Comparison of ENCODE assay signal across 15 cellular contexts in genomic region chr17:48722201-48722907, GRCh38. TPM values are rescaled to one million over a fixed set of nuclear protein-coding genes. Genes with fewer than 3 reads are reported as not detected.
DNase-seq lines count a peak whose midpoint lies in the region; ATAC-seq and TF ChIP-seq lines count a peak whose summit lies in the region.
"Had no signal": no experiment of that assay in that cellular context is flagged by ENCODE, and none has a peak within 500 bp of the region (broad histone marks: within the 10 kb centered on the region; RNA-seq: fewer than 3 reads in every experiment).

Gene PRAC1, minus strand, starts transcription at chr17:48722518. Its CDS starts 126 bp downstream, at chr17:48722392.

- peaks cover 0 to 16% of the 10 kb centered on the region in 2 donors for H3K36me3 Mint-ChIP-seq in CD14-positive monocyte
- H3K36me3 Mint-ChIP-seq in chondrocyte (ENCODE audit: low read depth) = peaks cover 2% of the 10 kb centered on the region
- peaks cover 0 to 8% (median 0%) of the 10 kb centered on the region in 5 donors for H3K36me3 Mint-ChIP-seq in naive thymus-derived CD4-positive, alpha-beta T cell

- TF ChIP-seq CTCF in CD14-positive monocyte (IDR thresholded peaks at IDR 0.05) (no peak), HL-60 (IDR thresholded peaks at IDR 0.05; ENCODE audit: insufficient read depth, low read length) (no peak), chondrocyte (IDR thresholded peaks at IDR 0.05) (no peak), brain microvascular endothelial cell (IDR thresholded peaks at IDR 0.05; ENCODE audit: low read depth, low read length, missing control alignments) (no peak)

- H3K4me3 Mint-ChIP-seq in CD14-positive monocyte (peak within 1 kb of the TSS; percentile 56 to 88), chondrocyte (ENCODE audit: unreplicated experiment) (peak within 1 kb of the TSS; percentile 28)
- H3K4me3 Mint-ChIP-seq in naive thymus-derived CD4-positive, alpha-beta T cell = peak within 1 kb of the TSS in 7 of 10 donors; percentile 29 to 79 (median 73)

- no peak within 1 kb of the TSS for H3K27ac ChIP-seq in HL-60 (replicated peaks)
- no peak within 1 kb of the TSS for H3K27ac ChIP-seq in naive thymus-derived CD4-positive, alpha-beta T cell (ENCODE audit: low read depth, low read length)
- no peak within 1 kb of the TSS for H3K27ac ChIP-seq in brain microvascular endothelial cell
- H3K27ac ChIP-seq: dorsolateral prefrontal cortex, heart left ventricle, stomach had no signal

- H3K9me3 Mint-ChIP-seq in CD14-positive monocyte (peaks cover 0 to 43% (median 21%) of the 10 kb centered on the region in 7 donors), chondrocyte (ENCODE audit: low read depth) (no peaks in the 10 kb centered on the region)
- peaks cover 0 to 21% (median 5%) of the 10 kb centered on the region in 11 donors for H3K9me3 Mint-ChIP-seq in naive thymus-derived CD4-positive, alpha-beta T cell

- H3K27ac Mint-ChIP-seq in CD14-positive monocyte (no peak within 1 kb of the TSS), chondrocyte (ENCODE audit: unreplicated experiment) (no peak within 1 kb of the TSS)
- peak within 1 kb of the TSS in 3 of 9 donors; percentile 41 to 87 (median 60) for H3K27ac Mint-ChIP-seq in naive thymus-derived CD4-positive, alpha-beta T cell

- POLR2A ChIA-PET in naive thymus-derived CD4-positive, alpha-beta T cell (lab: Charles Lee) = no interaction called here

- H3K27me3 Mint-ChIP-seq in CD14-positive monocyte (ENCODE audit: low read depth in 3 of 3) (peaks cover 98 to 100% (median 100%) of the 10 kb centered on the region in 3 donors), chondrocyte (ENCODE audit: low read depth) (peaks cover 94% of the 10 kb centered on the region)
- H3K27me3 Mint-ChIP-seq in naive thymus-derived CD4-positive, alpha-beta T cell = peaks cover 83 to 99% (median 91%) of the 10 kb centered on the region in 5 donors

- ATAC-seq in naive thymus-derived CD4-positive, alpha-beta T cell = no peak
- no peak for ATAC-seq in left lobe of liver
- no peak for ATAC-seq in HG03354 (IDR thresholded peaks at IDR 0.05; ENCODE audit: poor library complexity, severe bottlenecking, unreplicated experiment)
- ATAC-seq: heart left ventricle had no signal

- intact Hi-C loops in CD14-positive monocyte (cut with micrococcal nuclease) = no loop called here
- intact Hi-C loops in naive thymus-derived CD4-positive, alpha-beta T cell (cut with micrococcal nuclease) = loop anchor here in 1 of 2 donors (10.0 kb wide), 1 partner anchor 272 kb away; the partner anchor contains the start of gene IGF2BP1

- H3K4me1 Mint-ChIP-seq in CD14-positive monocyte (peaks cover 35% of the 10 kb centered on the region), chondrocyte (ENCODE audit: low read depth) (peaks cover 22% of the 10 kb centered on the region)
- peaks cover 20 to 63% (median 44%) of the 10 kb centered on the region in 7 donors for H3K4me1 Mint-ChIP-seq in naive thymus-derived CD4-positive, alpha-beta T cell

- peak within 1 kb of the TSS; percentile 28 for H3K4me3 ChIP-seq in HL-60 (replicated peaks; ENCODE audit: insufficient read depth, low read length)
- H3K4me3 ChIP-seq in naive thymus-derived CD4-positive, alpha-beta T cell (ENCODE audit: low read length) = no peak within 1 kb of the TSS
- H3K4me3 ChIP-seq in brain microvascular endothelial cell (ENCODE audit: low read depth, low read length) = no peak within 1 kb of the TSS

- CTCF ChIA-PET in naive thymus-derived CD4-positive, alpha-beta T cell (lab: Charles Lee) = interaction anchor here (0.9 to 3.0 kb wide), 2 partner anchors 44 to 116 kb away, joined by 3 to 9 read pairs; no protein-coding TSS in a partner anchor

- H3K9me3 ChIP-seq in naive thymus-derived CD4-positive, alpha-beta T cell (ENCODE audit: control insufficient read depth in 2 of 3, low read length in 3 of 3) = no peaks in the 10 kb centered on the region
- H3K9me3 ChIP-seq: heart left ventricle had no signal

- no peaks in the 10 kb centered on the region for H3K36me3 ChIP-seq in naive thymus-derived CD4-positive, alpha-beta T cell (ENCODE audit: control insufficient read depth in 2 of 3, insufficient read depth in 3 of 3, low read length in 3 of 3)
- H3K36me3 ChIP-seq in brain microvascular endothelial cell (replicated peaks) = no peaks in the 10 kb centered on the region
- H3K36me3 ChIP-seq: heart left ventricle, stomach had no signal

- H3K27me3 ChIP-seq in HL-60 (ENCODE audit: insufficient read depth, poor library complexity, severe bottlenecking) = peaks cover 91% of the 10 kb centered on the region
- peaks cover 42 to 91% of the 10 kb centered on the region in 2 donors for H3K27me3 ChIP-seq in naive thymus-derived CD4-positive, alpha-beta T cell (ENCODE audit: control insufficient read depth in 2 of 2, insufficient read depth in 2 of 2, low read length in 2 of 2)
- H3K27me3 ChIP-seq in brain microvascular endothelial cell (replicated peaks) = peaks cover 98% of the 10 kb centered on the region

- in situ Hi-C loops in brain microvascular endothelial cell (cut with HindIII; ENCODE audit: low pct_ligation_motif_present, low sequenced_read_pairs) = no loop called here

- H3K4me1 ChIP-seq in naive thymus-derived CD4-positive, alpha-beta T cell (ENCODE audit: control insufficient read depth in 2 of 2, insufficient read depth in 2 of 2, low read length in 2 of 2) = peaks cover 22 to 37% of the 10 kb centered on the region in 2 donors

- no peak for DNase-seq in CD14-positive monocyte (ENCODE audit: low spot score)
- DNase-seq in HL-60 (ENCODE audit: low read depth in 1 of 2, low spot score in 1 of 2) = no peak
- no peak for DNase-seq in chondrocyte (ENCODE audit: low spot score)
- DNase-seq in naive thymus-derived CD4-positive, alpha-beta T cell = no peak
- DNase-seq in left lobe of liver (ENCODE audit: low spot score) = no peak
- no peak for DNase-seq in brain microvascular endothelial cell
- no peak for DNase-seq in SW480 (ENCODE audit: low spot score)
- DNase-seq: dorsolateral prefrontal cortex; heart left ventricle; NCI-H1417 treated with DMSO at 0.1 percent for 48 hours; stimulated activated CD4-positive, alpha-beta T cell treated with anti-CD3 and anti-CD28 coated beads, Interleukin-15, amount 100 ng/mL, for 24 hours; stomach; T-helper 9 cell had no signal

RNA-seq across cellular contexts. Expression of gene PRAC1, which starts in this region (rescaled TPM):
- not detected for polyA plus RNA-seq in CD14-positive monocyte
- not detected in 3 replicates for total RNA-seq in chondrocyte
- not detected for total RNA-seq in naive thymus-derived CD4-positive, alpha-beta T cell
- polyA plus RNA-seq in naive thymus-derived CD4-positive, alpha-beta T cell = not detected
- not detected for total RNA-seq in left lobe of liver
- total RNA-seq: dorsolateral prefrontal cortex, heart left ventricle, stomach had no signal
- polyA plus RNA-seq: heart left ventricle, neural cell, stomach had no signal
